ENCODE assay signal across 9 cellular contexts in the genomic region with DNA sequence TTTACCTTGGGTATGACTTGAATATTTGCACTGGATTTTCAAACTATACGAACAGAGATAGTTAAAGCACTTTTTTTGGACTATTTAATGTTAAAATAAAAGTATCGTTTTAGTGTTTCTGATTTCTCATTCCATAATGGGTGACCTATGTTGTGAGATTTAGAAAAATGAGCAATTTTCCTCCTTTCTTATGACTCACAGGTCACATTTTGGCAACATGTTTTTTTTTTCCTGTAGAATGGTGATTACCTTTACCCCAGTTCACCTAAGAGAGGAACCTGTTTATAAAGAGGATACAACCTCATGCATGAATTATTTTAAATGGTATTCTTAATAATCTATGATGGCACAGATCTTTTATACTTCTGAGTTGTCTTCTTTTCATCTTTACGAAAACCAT.
DNase-seq lines count a peak whose midpoint lies in the region; ATAC-seq, FAIRE-seq and TF ChIP-seq lines count a peak whose summit lies in the region.
"Had no signal": no experiment of that assay in that cellular context is flagged by ENCODE, and none has a peak within 500 bp of the region (broad histone marks: within the 10 kb centered on the region; RNA-seq: fewer than 3 reads in every experiment).

No MANE protein-coding gene starts in this region.

- H3K4me1 ChIP-seq in tibial artery = peaks cover 0 to 48% (median 25%) of the 10 kb centered on the region in 4 donors

- CTCF ChIA-PET in activated naive CD4-positive, alpha-beta T cell treated with anti-CD3 and anti-CD28 coated beads for 36 hours (lab: Charles Lee) = interaction anchor here (0.6 kb wide), 2 partner anchors 59 to 609 kb away, joined by 4 read pairs; no protein-coding TSS in a partner anchor

- H3K27me3 Mint-ChIP-seq in activated naive CD4-positive, alpha-beta T cell treated with anti-CD3 and anti-CD28 coated beads for 36 hours (ENCODE audit: low read depth) = no peaks in the 10 kb centered on the region

- H3K36me3 ChIP-seq in tibial artery = no peaks in the 10 kb centered on the region
- H3K36me3 ChIP-seq: prostate gland had no signal

- peak; percentile 36 to 47 for ATAC-seq in activated naive CD4-positive, alpha-beta T cell treated with anti-CD3 and anti-CD28 coated beads, Interleukin-2, amount 50 U/mL, for 72 hours
- ATAC-seq in GM21717 (IDR thresholded peaks at IDR 0.05; ENCODE audit: unreplicated experiment) = no peak

- intact Hi-C loops in activated naive CD4-positive, alpha-beta T cell treated with anti-CD3 and anti-CD28 coated beads for 36 hours (cut with micrococcal nuclease) = loop anchor here (1.0 to 5.0 kb wide), 7 partner anchors 11 to 492 kb away; no protein-coding TSS in a partner anchor
- intact Hi-C loops in tibial artery (cut with DNase I; ENCODE audit: low total_unique reads) = loop anchor here (10.0 kb wide), 1 partner anchor 439 kb away; a partner anchor contains a TSS

- peaks cover 6% of the 10 kb centered on the region for H3K36me3 Mint-ChIP-seq in activated naive CD4-positive, alpha-beta T cell treated with anti-CD3 and anti-CD28 coated beads for 36 hours (ENCODE audit: low read depth)
- H3K36me3 Mint-ChIP-seq in activated naive CD4-positive, alpha-beta T cell treated with anti-CD3 and anti-CD28 coated beads, Interleukin-2, amount 50 U/mL, for 72 hours = peaks cover 0 to 47% of the 10 kb centered on the region in 2 donors

- peak overlapping the region; percentile 44 for H3K27ac ChIP-seq in tibial artery

- peak overlapping the region; percentile 3 for H3K4me3 Mint-ChIP-seq in activated naive CD4-positive, alpha-beta T cell treated with anti-CD3 and anti-CD28 coated beads for 36 hours

- H3K4me3 ChIP-seq in tibial artery = no peak overlapping the region
- H3K4me3 ChIP-seq: prostate gland had no signal

- H3K9me3 Mint-ChIP-seq in activated naive CD4-positive, alpha-beta T cell treated with anti-CD3 and anti-CD28 coated beads for 36 hours = peaks cover 8% of the 10 kb centered on the region
- H3K9me3 Mint-ChIP-seq in activated naive CD4-positive, alpha-beta T cell treated with anti-CD3 and anti-CD28 coated beads, Interleukin-2, amount 50 U/mL, for 72 hours = peaks cover 0 to 15% of the 10 kb centered on the region in 2 donors

- DNase-seq in activated naive CD4-positive, alpha-beta T cell treated with anti-CD3 and anti-CD28 coated beads for 36 hours = no peak
- DNase-seq in activated naive CD4-positive, alpha-beta T cell treated with Interleukin-2 at 50 U/mL for 16 hours = no peak
- no peak for DNase-seq in activated naive CD4-positive, alpha-beta T cell treated with anti-CD3 and anti-CD28 coated beads, Interleukin-2, amount 50 U/mL, for 72 hours (ENCODE audit: low spot score in 2 of 2)
- DNase-seq in tibial artery = no peak
- DNase-seq in globus pallidus (ENCODE audit: low spot score) = no peak
- no peak for DNase-seq in cerebellum (ENCODE audit: low spot score)

- peak overlapping the region; percentile 68 for H3K27ac Mint-ChIP-seq in activated naive CD4-positive, alpha-beta T cell treated with anti-CD3 and anti-CD28 coated beads for 36 hours
- H3K27ac Mint-ChIP-seq in activated naive CD4-positive, alpha-beta T cell treated with anti-CD3 and anti-CD28 coated beads, Interleukin-2, amount 50 U/mL, for 72 hours = peak overlapping the region; percentile 89 to 92

- peak; percentile 90 for FAIRE-seq in islet of Langerhans (lab: Jason Lieb, UNC)

- peaks cover 69% of the 10 kb centered on the region for H3K4me1 Mint-ChIP-seq in activated naive CD4-positive, alpha-beta T cell treated with anti-CD3 and anti-CD28 coated beads for 36 hours (ENCODE audit: low read depth)

- TF ChIP-seq CTCF in tibial artery (IDR thresholded peaks at IDR 0.05) = no peak

- no peaks in the 10 kb centered on the region for H3K9me3 ChIP-seq in tibial artery
- H3K9me3 ChIP-seq: prostate gland had no signal

- H3K27me3 ChIP-seq in tibial artery = no peaks in the 10 kb centered on the region
